ENCODE assay signal across 11 cellular contexts in the genomic region with DNA sequence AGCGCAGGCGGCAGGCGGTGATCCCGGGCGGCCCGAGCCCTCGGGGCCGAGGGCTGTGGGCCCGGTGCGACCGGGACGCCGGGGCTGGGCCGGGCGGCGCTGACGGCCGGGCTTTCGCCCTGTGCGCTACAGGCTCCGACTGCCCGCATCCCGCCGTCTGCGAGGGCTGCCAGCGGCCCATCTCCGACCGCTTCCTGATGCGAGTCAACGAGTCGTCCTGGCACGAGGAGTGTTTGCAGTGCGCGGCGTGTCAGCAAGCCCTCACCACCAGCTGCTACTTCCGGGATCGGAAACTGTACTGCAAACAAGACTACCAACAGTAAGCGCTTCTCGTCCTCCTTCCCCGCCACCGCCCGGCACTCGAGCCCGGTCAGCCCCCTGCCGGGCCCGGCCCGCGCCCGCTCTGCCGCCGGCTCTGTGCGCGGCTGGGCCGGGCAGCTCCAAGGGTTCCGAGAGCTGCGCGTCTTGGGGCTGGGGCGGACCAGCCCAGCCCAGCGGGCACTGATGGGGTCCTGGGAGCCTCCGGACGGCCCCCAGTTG. TPM values are rescaled to one million over a fixed set of nuclear protein-coding genes. Genes with fewer than 3 reads are reported as not detected.
A peak's percentile ranks its signal among the peaks of the same experiment; 100 is the strongest.
DNase-seq lines count a peak whose midpoint lies in the region; ATAC-seq lines count a peak whose summit lies in the region.
"Had no signal": no experiment of that assay in that cellular context is flagged by ENCODE, and none has a peak within 500 bp of the region (broad histone marks: within the 10 kb centered on the region; RNA-seq: fewer than 3 reads in every experiment).

No MANE protein-coding gene starts in this region.

- H3K4me2 ChIP-seq in Karpas-422 (ENCODE audit: low read depth, low read length, poor library complexity, severe bottlenecking), result no peak overlapping the region

- H3K9ac ChIP-seq in Karpas-422 (ENCODE audit: low read length), result no peak overlapping the region

- DNase-seq in activated T-cell treated with anti-CD3 and anti-CD28 coated beads for 1 hour (ENCODE audit: low read depth) (peak; percentile 12), SHP77 (lab: John Stamatoyannopoulos, UW) (peak; percentile 72 to 83), left cardiac atrium (peak; percentile 66), T-helper 9 cell (no peak), Karpas-422 (no peak), KG1 (lab: John Stamatoyannopoulos, UW) (no peak)
- DNase-seq in activated T-cell treated with anti-CD3 and anti-CD28 coated beads, Interleukin-2, amount 50 U/mL, for 24 hours, result no peak
- peak; percentile 25 for DNase-seq in stimulated activated CD4-positive, alpha-beta T cell treated with anti-CD3 and anti-CD28 coated beads, Interleukin-4, amount 100 ng/mL, for 24 hours
- DNase-seq: CD4-positive, alpha-beta memory T cell had no signal

- no peak overlapping the region for H3K4me3 Mint-ChIP-seq in activated T-cell treated with anti-CD3 and anti-CD28 coated beads, Interleukin-2, amount 50 U/mL, for 24 hours

- H3K36me3 ChIP-seq in Karpas-422 (ENCODE audit: insufficient read depth, low read length), result no peaks in the 10 kb centered on the region
- H3K36me3 ChIP-seq: thoracic aorta had no signal

- H3K27me3 ChIP-seq in Karpas-422 (ENCODE audit: low read length), result no peaks in the 10 kb centered on the region

- no peak overlapping the region for H3K27ac Mint-ChIP-seq in activated T-cell treated with anti-CD3 and anti-CD28 coated beads, Interleukin-2, amount 50 U/mL, for 24 hours
- H3K27ac Mint-ChIP-seq: CD4-positive, alpha-beta memory T cell had no signal

- H3K9me3 ChIP-seq in Karpas-422 (ENCODE audit: low read length), result no peaks in the 10 kb centered on the region
- H3K9me3 ChIP-seq: thoracic aorta had no signal

- no peaks in the 10 kb centered on the region for H3K36me3 Mint-ChIP-seq in activated T-cell treated with anti-CD3 and anti-CD28 coated beads, Interleukin-2, amount 50 U/mL, for 24 hours (ENCODE audit: low read depth)
- H3K36me3 Mint-ChIP-seq: CD4-positive, alpha-beta memory T cell had no signal

- no peak overlapping the region for H2AFZ ChIP-seq in Karpas-422 (ENCODE audit: low read length)

- H3K4me3 ChIP-seq in Karpas-422 (ENCODE audit: low read length), result no peak overlapping the region

- H3K79me2 ChIP-seq in Karpas-422 (ENCODE audit: low read length), result no peaks in the 10 kb centered on the region

- H3K9me2 ChIP-seq in Karpas-422 (replicated peaks; ENCODE audit: insufficient read depth, low read length), result no peaks in the 10 kb centered on the region

- H3K27ac ChIP-seq in Karpas-422 (ENCODE audit: low read length), result no peak overlapping the region
- H3K27ac ChIP-seq: thoracic aorta had no signal

- peak; percentile 10 to 21 for ATAC-seq in left cardiac atrium

- H3K4me1 ChIP-seq in Karpas-422 (ENCODE audit: low read length), result no peaks in the 10 kb centered on the region

- no peaks in the 10 kb centered on the region for H3K9me3 Mint-ChIP-seq in activated T-cell treated with anti-CD3 and anti-CD28 coated beads, Interleukin-2, amount 50 U/mL, for 24 hours

- H4K20me1 ChIP-seq in Karpas-422 (ENCODE audit: insufficient read depth, low read depth, low read length), result no peaks in the 10 kb centered on the region

- H3K27me3 Mint-ChIP-seq in activated T-cell treated with anti-CD3 and anti-CD28 coated beads, Interleukin-2, amount 50 U/mL, for 24 hours, result peaks cover 80% of the 10 kb centered on the region

- H3K4me1 Mint-ChIP-seq in activated T-cell treated with anti-CD3 and anti-CD28 coated beads, Interleukin-2, amount 50 U/mL, for 24 hours (ENCODE audit: low read depth), result peaks cover 28% of the 10 kb centered on the region

- intact Hi-C loops in left cardiac atrium (cut with DNase I), result no loop called here

RNA-seq across cellular contexts. Expression of gene LMX1B, which starts 1.6 kb away (rescaled TPM):
- 1 to 10 TPM in 1 of 2 donors, under 1 TPM in 1; 0.81 to 1.8 TPM for total RNA-seq in left cardiac atrium
- not detected in 2 replicates for total RNA-seq in Karpas-422 (2014; rRNA removed; shearing (Covaris generic); ENCODE audit: low replicate concordance)
- total RNA-seq: CD4-positive, alpha-beta memory T cell; RPMI7951; thoracic aorta had no signal

Comparison
In these comparisons a context has a peak if more than half of its experiments do, and no peak if none do; other contexts are left out.
1. DNase-seq: peak in activated T-cell treated with anti-CD3 and anti-CD28 coated beads for 1 hour (single experiment), SHP77 (2 of 2), left cardiac atrium (single experiment) and stimulated activated CD4-positive, alpha-beta T cell treated with anti-CD3 and anti-CD28 coated beads, Interleukin-4, amount 100 ng/mL, for 24 hours (single experiment); none in activated T-cell treated with anti-CD3 and anti-CD28 coated beads, Interleukin-2, amount 50 U/mL, for 24 hours (single experiment), T-helper 9 cell (single experiment), Karpas-422 (single experiment) and KG1 (single experiment).